Comparison of ENCODE assay signal across 15 cellular contexts in the genomic region with DNA sequence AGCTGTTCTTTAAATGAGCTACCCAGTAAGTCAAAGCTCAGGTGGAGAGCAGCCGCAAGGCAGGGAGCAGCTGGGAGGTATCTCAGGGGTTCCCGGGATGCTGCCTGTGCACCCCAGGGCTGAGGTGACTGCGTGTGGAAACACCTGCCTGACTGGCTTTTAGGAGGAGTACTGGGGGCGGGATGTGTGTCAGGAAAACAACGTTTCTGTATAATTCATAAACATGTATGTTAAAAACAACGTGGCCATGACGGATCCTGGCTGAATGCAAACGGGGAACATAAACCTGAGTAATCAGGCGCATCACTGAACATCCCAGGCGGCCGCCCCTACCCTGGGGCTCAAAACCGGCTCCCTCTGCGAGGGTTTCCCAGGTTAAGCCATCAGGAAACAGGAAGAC. TPM values are rescaled to one million over a fixed set of nuclear protein-coding genes. Genes with fewer than 3 reads are reported as not detected.
DNase-seq lines count a peak whose midpoint lies in the region; ATAC-seq and TF ChIP-seq lines count a peak whose summit lies in the region.
"Had no signal": no experiment of that assay in that cellular context is flagged by ENCODE, and none has a peak within 500 bp of the region (broad histone marks: within the 10 kb centered on the region; RNA-seq: fewer than 3 reads in every experiment).

No MANE protein-coding gene starts in this region.

- H3K27ac ChIP-seq in hepatocyte (no peak overlapping the region), spleen (no peak overlapping the region)
- H3K27ac ChIP-seq: HL-60, thoracic aorta had no signal

- H3K9me3 ChIP-seq in T-helper 17 cell (ENCODE audit: control insufficient read depth, low read length, poor library complexity, severe bottlenecking) (no peaks in the 10 kb centered on the region), hepatocyte (ENCODE audit: low read depth) (no peaks in the 10 kb centered on the region), spleen (peaks cover 0 to 18% (median 11%) of the 10 kb centered on the region in 8 donors)
- H3K9me3 ChIP-seq: thoracic aorta had no signal

- 94% methylated on average over 13 of the region's 13 CpGs for WGBS in hepatocyte (ENCODE audit: low lambda C conversion rate, missing lambda C conversion rate)
- WGBS in spleen, 5 donors, result 90 to 93% (median 92%) methylated on average over 13 of the region's 13 CpGs

- no peak overlapping the region for H3K27ac Mint-ChIP-seq in activated T-cell treated with anti-CD3 and anti-CD28 coated beads, Interleukin-2, amount 50 U/mL, for 72 hours
- no peak overlapping the region for H3K27ac Mint-ChIP-seq in T-helper 17 cell

- H3K27me3 Mint-ChIP-seq in activated T-cell treated with anti-CD3 and anti-CD28 coated beads, Interleukin-2, amount 50 U/mL, for 72 hours (ENCODE audit: low read depth), result peaks cover 7% of the 10 kb centered on the region
- H3K27me3 Mint-ChIP-seq in T-helper 17 cell, result no peaks in the 10 kb centered on the region

- no peak for DNase-seq in activated T-cell treated with anti-CD3 and anti-CD28 coated beads, Interleukin-2, amount 50 U/mL, for 72 hours
- DNase-seq in activated T-cell treated with anti-CD3 and anti-CD28 coated beads, Interleukin-2, amount 50 U/mL, for 1 hour, result no peak
- DNase-seq in T-helper 17 cell (no peak), hepatocyte (ENCODE audit: low spot score) (no peak), spleen (peak; percentile 64), AG20443 (ENCODE audit: low spot score) (no peak), Ammon's horn (ENCODE audit: low spot score) (no peak)
- DNase-seq: anterior cingulate cortex; NCI-H1436; stimulated activated CD4-positive, alpha-beta T cell treated with anti-CD3 and anti-CD28 coated beads, Interleukin-4, amount 100 ng/mL, for 4 hours had no signal

- H3K4me3 ChIP-seq in hepatocyte (no peak overlapping the region), spleen (peak overlapping the region in 1 of 8 donors; percentile 92)

- TF ChIP-seq CTCF in hepatocyte (IDR thresholded peaks at IDR 0.05; ENCODE audit: poor library complexity), result no peak
- TF ChIP-seq CTCF in spleen (IDR thresholded peaks at IDR 0.05 in 8 of 11, conservative IDR thresholded peaks at IDR 0.05 in 3 of 11), result no peak

- H3K4me2 ChIP-seq in hepatocyte, result peak overlapping the region; percentile 91

- peaks cover 21% of the 10 kb centered on the region for H3K79me2 ChIP-seq in hepatocyte

- ATAC-seq in activated T-cell treated with anti-CD3 and anti-CD28 coated beads, Interleukin-2, amount 50 U/mL, for 72 hours (replicated peaks in 1 of 2), result no peak
- ATAC-seq in T-helper 17 cell, result no peak
- ATAC-seq in HG03460 (IDR thresholded peaks at IDR 0.05; ENCODE audit: unreplicated experiment), result no peak

- peaks cover 8% of the 10 kb centered on the region for H3K4me1 ChIP-seq in hepatocyte (ENCODE audit: insufficient read depth)
- peaks cover 0 to 30% (median 16%) of the 10 kb centered on the region in 6 donors for H3K4me1 ChIP-seq in spleen

- H3K36me3 Mint-ChIP-seq in activated T-cell treated with anti-CD3 and anti-CD28 coated beads, Interleukin-2, amount 50 U/mL, for 72 hours (ENCODE audit: insufficient read depth in 2 of 2), result peaks cover 13 to 25% of the 10 kb centered on the region in 2 donors
- peaks cover 3% of the 10 kb centered on the region for H3K36me3 Mint-ChIP-seq in T-helper 17 cell (ENCODE audit: low read depth)

- H3K27me3 ChIP-seq in hepatocyte (no peaks in the 10 kb centered on the region), spleen (replicated peaks in 1 of 7) (peaks cover 0 to 26% (median 12%) of the 10 kb centered on the region in 7 donors)

- peaks cover 0 to 4% of the 10 kb centered on the region in 2 donors for H3K9me3 Mint-ChIP-seq in activated T-cell treated with anti-CD3 and anti-CD28 coated beads, Interleukin-2, amount 50 U/mL, for 72 hours

- no peaks in the 10 kb centered on the region for H3K9me2 ChIP-seq in hepatocyte (replicated peaks; ENCODE audit: insufficient read depth)

- intact Hi-C loops in spleen (cut with DNase I; ENCODE audit: low total_unique reads), result no loop called here

- no peak for TF ChIP-seq POLR2A in spleen (IDR thresholded peaks at IDR 0.05)

- H3K4me1 Mint-ChIP-seq in activated T-cell treated with anti-CD3 and anti-CD28 coated beads, Interleukin-2, amount 50 U/mL, for 72 hours (ENCODE audit: low read depth), result peaks cover 15% of the 10 kb centered on the region
- H3K4me1 Mint-ChIP-seq in T-helper 17 cell, result peaks cover 11% of the 10 kb centered on the region

- H3K36me3 ChIP-seq in hepatocyte (replicated peaks; ENCODE audit: insufficient read depth, low read depth) (no peaks in the 10 kb centered on the region), spleen (peaks cover 0 to 20% (median 6%) of the 10 kb centered on the region in 6 donors)
- H3K36me3 ChIP-seq: thoracic aorta had no signal

- no peaks in the 10 kb centered on the region for H4K20me1 ChIP-seq in hepatocyte (ENCODE audit: insufficient read depth, poor library complexity, severe bottlenecking)

- peak overlapping the region; percentile 76 to 82 for H3K4me3 Mint-ChIP-seq in activated T-cell treated with anti-CD3 and anti-CD28 coated beads, Interleukin-2, amount 50 U/mL, for 72 hours
- peak overlapping the region; percentile 45 for H3K4me3 Mint-ChIP-seq in T-helper 17 cell

- H2AFZ ChIP-seq in hepatocyte, result no peak overlapping the region

RNA-seq across cellular contexts. Expression of gene C1orf159, which starts 1.5 kb away (rescaled TPM):
- 10 to 100 TPM; 18.0 to 18.6 TPM for total RNA-seq in activated T-cell treated with anti-CD3 and anti-CD28 coated beads, Interleukin-2, amount 50 U/mL, for 72 hours
- total RNA-seq in T-helper 17 cell (10 to 100 TPM; 13.4 to 17.1 TPM), hepatocyte (7.1 and 9.2 TPM in 2 replicates), spleen (10 to 100 TPM; 12.1 to 22.5 (median 18.7) TPM)
- polyA plus RNA-seq in hepatocyte (21.7 and 25.1 TPM in 2 replicates), spleen (10 to 100 TPM in 2 of 3 donors, 1 to 10 TPM in 1; 8.5 to 25.7 (median 24.1) TPM)

RNA-seq across cellular contexts. Expression of gene RNF223, which starts 40.3 kb away (rescaled TPM):
- total RNA-seq in activated T-cell treated with anti-CD3 and anti-CD28 coated beads, Interleukin-2, amount 50 U/mL, for 72 hours, result under 1 TPM in 1 of 2 donors, not detected in 1; 0.12 TPM
- total RNA-seq in T-helper 17 cell (not detected), hepatocyte (0.08 and 0.43 TPM in 2 replicates), spleen (not detected)
- polyA plus RNA-seq in hepatocyte (0.88 and 2.6 TPM in 2 replicates), spleen (not detected)
- total RNA-seq: OCI-LY7, omental fat pad had no signal

RNA-seq across cellular contexts. Expression of gene TTLL10, which starts 59.2 kb away (rescaled TPM):
- total RNA-seq in activated T-cell treated with anti-CD3 and anti-CD28 coated beads, Interleukin-2, amount 50 U/mL, for 72 hours, result under 1 TPM in 1 of 2 donors, not detected in 1; 0.36 TPM
- total RNA-seq in T-helper 17 cell, result 1 to 10 TPM in 1 of 2 donors, under 1 TPM in 1; 0.86 to 2.5 TPM
- total RNA-seq in hepatocyte, result not detected in 2 replicates
- polyA plus RNA-seq in hepatocyte, result 0.38 and 0.69 TPM in 2 replicates
- total RNA-seq in spleen, result under 1 TPM in 2 of 7 donors, not detected in 5; 0.17 to 0.34 TPM
- under 1 TPM in 2 of 3 donors, not detected in 1; 0.02 to 0.03 TPM for polyA plus RNA-seq in spleen
- total RNA-seq: OCI-LY7, thoracic aorta had no signal
